ENCODE assay signal across 19 cellular contexts in the genomic region with DNA sequence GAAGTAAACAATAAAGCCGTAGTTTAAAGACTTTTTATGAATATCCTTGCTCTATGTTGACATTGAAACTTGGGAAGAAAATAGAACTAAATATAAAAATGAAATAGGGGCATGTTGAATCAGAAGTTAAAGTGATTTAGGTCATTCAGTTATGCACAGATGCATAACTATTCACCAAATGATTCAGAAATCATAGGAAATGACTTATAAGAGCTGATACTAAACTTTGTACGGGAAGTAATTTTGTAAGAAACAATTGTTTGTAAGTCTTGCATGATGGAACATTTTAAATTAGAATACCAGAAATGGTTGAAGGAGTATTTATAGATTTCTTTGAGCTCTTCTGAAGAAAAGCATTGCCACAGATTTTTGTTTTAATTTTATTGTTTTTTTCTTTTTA.
"Had no signal": no experiment of that assay in that cellular context is flagged by ENCODE, and none has a peak within 500 bp of the region (broad histone marks: within the 10 kb centered on the region; RNA-seq: fewer than 3 reads in every experiment).

No MANE protein-coding gene starts in this region.

- H3K4me3 ChIP-seq: MG63, PC-9 had no signal

- H3K36me3 ChIP-seq: brain microvascular endothelial cell, MG63 had no signal

- DNase-seq: activated CD4-positive, alpha-beta T cell treated with anti-CD3 and anti-CD28 coated beads for 4 hours; activated CD8-positive, alpha-beta memory T cell treated with anti-CD3 and anti-CD28 coated beads, Interleukin-2, amount 50 U/mL, for 4 hours; activated CD8-positive, alpha-beta T cell treated with anti-CD3 and anti-CD28 coated beads for 36 hours; activated gamma-delta T cell treated with Interleukin-2 at 50 U/mL for 16 hours; activated naive CD4-positive, alpha-beta T cell treated with anti-CD3 and anti-CD28 coated beads, Interleukin-2, amount 10 ng/mL, durations not matched to agents 7 days and 5 days; activated naive CD8-positive, alpha-beta T cell treated with anti-CD3 and anti-CD28 coated beads for 36 hours; activated T-cell treated with anti-CD3 and anti-CD28 coated beads, Interleukin-2, amount 50 U/mL, for 72 hours; brain microvascular endothelial cell; caudate nucleus; MG63; MV-4-11; NCI-H1092 treated with DMSO at 0.1 percent for 48 hours; NCI-H1417 treated with DMSO at 0.1 percent for 48 hours; NCI-H1694 treated with DMSO at 0.1 percent for 48 hours; NCI-H2029 treated with DMSO at 0.1 percent for 48 hours; NCI-H345; NCI-H510A treated with DMSO at 0.1 percent for 48 hours; NCI-H69; PC-9 had no signal

- H3K9me3 ChIP-seq: MG63 had no signal

- H3K27ac ChIP-seq: brain microvascular endothelial cell, PC-9 had no signal

- H3K27me3 ChIP-seq: brain microvascular endothelial cell, MG63 had no signal
